Comparison of ENCODE assay signal across 1 cellular context in genomic region chr14:49893309-49894213, GRCh38.
TF ChIP-seq lines count a peak whose summit lies in the region.

No MANE protein-coding gene starts in this region.

TF ChIP-seq in HepG2, 621 proteins besides CTCF, POLR2A, EP300 and RAD21 (continued from another document and continues in another):
- TF ChIP-seq PBX2 (CRISPR knock-in tag; IDR thresholded peaks at IDR 0.05) (no peak), DRAP1 (CRISPR knock-in tag; IDR thresholded peaks at IDR 0.05) (no peak), ATRX (CRISPR knock-in tag; IDR thresholded peaks at IDR 0.05; ENCODE audit: borderline replicate concordance) (no peak), HOXA3 (CRISPR knock-in tag; IDR thresholded peaks at IDR 0.05) (no peak), MNT (IDR thresholded peaks at IDR 0.05) (no peak), AHR (CRISPR knock-in tag; IDR thresholded peaks at IDR 0.05) (no peak), ARNT2 (CRISPR knock-in tag; IDR thresholded peaks at IDR 0.05; ENCODE audit: low read depth) (no peak; the same call in 1 of the 2 replicates), ZNF207 (IDR thresholded peaks at IDR 0.05; ENCODE audit: borderline replicate concordance) (no peak), HNRNPL (IDR thresholded peaks at IDR 0.05; ENCODE audit: low read depth, low read length) (no peak), PHF8 (CRISPR knock-in tag; IDR thresholded peaks at IDR 0.05) (no peak; the same call in 1 of the 2 replicates), POGZ (CRISPR knock-in tag; IDR thresholded peaks at IDR 0.05) (no peak), AGO1 (IDR thresholded peaks at IDR 0.05; ENCODE audit: low read depth, low read length, poor library complexity, severe bottlenecking) (no peak), MED8 (CRISPR knock-in tag; IDR thresholded peaks at IDR 0.05; ENCODE audit: insufficient replicate concordance) (no peak), ELK4 (CRISPR knock-in tag; IDR thresholded peaks at IDR 0.05; ENCODE audit: borderline replicate concordance) (no peak), KMT2A (CRISPR knock-in tag; IDR thresholded peaks at IDR 0.05) (peak; percentile 61), ESRRA (CRISPR knock-in tag; IDR thresholded peaks at IDR 0.05; ENCODE audit: low read depth) (no peak; the same call in 1 of the 2 replicates), ZBTB40 (IDR thresholded peaks at IDR 0.05) (no peak), ZBTB40 (CRISPR knock-in tag; IDR thresholded peaks at IDR 0.05) (no peak), ZNF451 (CRISPR knock-in tag; IDR thresholded peaks at IDR 0.05) (no peak), NR3C1 (CRISPR knock-in tag; IDR thresholded peaks at IDR 0.05) (no peak), DR1 (CRISPR knock-in tag; IDR thresholded peaks at IDR 0.05) (no peak), IRF2 (CRISPR knock-in tag; IDR thresholded peaks at IDR 0.05) (0 out of 2 replicates have a peak, but pooled peaks have one; percentile 18), ZBTB20 (CRISPR knock-in tag; IDR thresholded peaks at IDR 0.05; ENCODE audit: borderline replicate concordance, low read depth) (no peak), THYN1 (CRISPR knock-in tag; IDR thresholded peaks at IDR 0.05; ENCODE audit: borderline replicate concordance, low read depth) (no peak), ZNF766 (CRISPR knock-in tag; IDR thresholded peaks at IDR 0.05; ENCODE audit: borderline replicate concordance) (no peak), ZNF510 (CRISPR knock-in tag; IDR thresholded peaks at IDR 0.05; ENCODE audit: low read depth) (no peak), ONECUT2 (CRISPR knock-in tag; IDR thresholded peaks at IDR 0.05) (no peak), MATR3 (CRISPR knock-in tag; IDR thresholded peaks at IDR 0.05) (no peak), ZNF496 (CRISPR knock-in tag; IDR thresholded peaks at IDR 0.05; ENCODE audit: insufficient replicate concordance) (no peak), RBM39 (IDR thresholded peaks at IDR 0.05; ENCODE audit: low read depth, low read length, poor library complexity, severe bottlenecking) (no peak), HMG20A (CRISPR knock-in tag; IDR thresholded peaks at IDR 0.05; ENCODE audit: borderline replicate concordance) (no peak), ZMYM4 (CRISPR knock-in tag; IDR thresholded peaks at IDR 0.05) (no peak; the same call in 1 of the 2 replicates), MXD1 (CRISPR knock-in tag; IDR thresholded peaks at IDR 0.05) (no peak), KLF15 (CRISPR knock-in tag; IDR thresholded peaks at IDR 0.05; ENCODE audit: borderline replicate concordance) (no peak), ZNF883 (CRISPR knock-in tag; IDR thresholded peaks at IDR 0.05; ENCODE audit: not compliant biosample characterization) (no peak)
- TF ChIP-seq, protein P1, sequence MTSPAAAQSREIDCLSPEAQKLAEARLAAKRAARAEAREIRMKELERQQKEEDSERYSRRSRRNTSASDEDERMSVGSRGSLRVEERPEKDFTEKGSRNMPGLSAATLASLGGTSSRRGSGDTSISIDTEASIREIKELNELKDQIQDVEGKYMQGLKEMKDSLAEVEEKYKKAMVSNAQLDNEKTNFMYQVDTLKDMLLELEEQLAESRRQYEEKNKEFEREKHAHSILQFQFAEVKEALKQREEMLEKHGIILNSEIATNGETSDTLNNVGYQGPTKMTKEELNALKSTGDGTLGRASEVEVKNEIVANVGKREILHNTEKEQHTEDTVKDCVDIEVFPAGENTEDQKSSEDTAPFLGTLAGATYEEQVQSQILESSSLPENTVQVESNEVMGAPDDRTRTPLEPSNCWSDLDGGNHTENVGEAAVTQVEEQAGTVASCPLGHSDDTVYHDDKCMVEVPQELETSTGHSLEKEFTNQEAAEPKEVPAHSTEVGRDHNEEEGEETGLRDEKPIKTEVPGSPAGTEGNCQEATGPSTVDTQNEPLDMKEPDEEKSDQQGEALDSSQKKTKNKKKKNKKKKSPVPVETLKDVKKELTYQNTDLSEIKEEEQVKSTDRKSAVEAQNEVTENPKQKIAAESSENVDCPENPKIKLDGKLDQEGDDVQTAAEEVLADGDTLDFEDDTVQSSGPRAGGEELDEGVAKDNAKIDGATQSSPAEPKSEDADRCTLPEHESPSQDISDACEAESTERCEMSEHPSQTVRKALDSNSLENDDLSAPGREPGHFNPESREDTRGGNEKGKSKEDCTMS (CRISPR knock-in tag; conservative IDR thresholded peaks at IDR 0.05), result no peak
- TF ChIP-seq, protein P2, sequence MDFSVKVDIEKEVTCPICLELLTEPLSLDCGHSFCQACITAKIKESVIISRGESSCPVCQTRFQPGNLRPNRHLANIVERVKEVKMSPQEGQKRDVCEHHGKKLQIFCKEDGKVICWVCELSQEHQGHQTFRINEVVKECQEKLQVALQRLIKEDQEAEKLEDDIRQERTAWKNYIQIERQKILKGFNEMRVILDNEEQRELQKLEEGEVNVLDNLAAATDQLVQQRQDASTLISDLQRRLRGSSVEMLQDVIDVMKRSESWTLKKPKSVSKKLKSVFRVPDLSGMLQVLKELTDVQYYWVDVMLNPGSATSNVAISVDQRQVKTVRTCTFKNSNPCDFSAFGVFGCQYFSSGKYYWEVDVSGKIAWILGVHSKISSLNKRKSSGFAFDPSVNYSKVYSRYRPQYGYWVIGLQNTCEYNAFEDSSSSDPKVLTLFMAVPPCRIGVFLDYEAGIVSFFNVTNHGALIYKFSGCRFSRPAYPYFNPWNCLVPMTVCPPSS (IDR thresholded peaks at IDR 0.05), result no peak
- TF ChIP-seq, protein P3, sequence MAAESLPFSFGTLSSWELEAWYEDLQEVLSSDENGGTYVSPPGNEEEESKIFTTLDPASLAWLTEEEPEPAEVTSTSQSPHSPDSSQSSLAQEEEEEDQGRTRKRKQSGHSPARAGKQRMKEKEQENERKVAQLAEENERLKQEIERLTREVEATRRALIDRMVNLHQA (CRISPR knock-in tag; IDR thresholded peaks at IDR 0.05), result no peak
